ENCODE assay signal across 2 cellular contexts in the genomic region with DNA sequence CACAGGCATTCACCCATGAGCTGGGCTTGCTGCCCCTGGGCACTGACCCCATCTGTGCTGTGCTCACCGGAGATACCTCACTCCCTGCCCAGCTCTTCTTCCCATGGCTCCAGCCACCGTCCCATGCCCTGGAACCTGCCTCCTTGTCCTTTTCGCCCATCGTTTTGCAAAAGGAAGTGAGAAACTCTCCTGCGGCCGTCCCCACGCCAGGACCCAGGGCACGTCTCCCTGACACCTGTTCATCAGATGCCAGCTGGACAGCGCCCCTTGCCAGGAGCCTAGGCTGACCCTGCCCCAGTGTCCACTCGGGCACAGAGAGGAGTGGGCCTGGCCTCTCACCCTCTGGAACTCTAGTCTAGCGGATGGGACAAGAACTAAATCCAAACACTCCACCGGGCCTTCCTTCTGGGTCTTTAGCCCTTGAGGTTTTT.
TF ChIP-seq lines count a peak whose summit lies in the region.

No MANE protein-coding gene starts in this region.

TF ChIP-seq in SK-N-SH, 30 proteins besides CTCF, POLR2A, EP300 and RAD21:
- TF ChIP-seq EZH2phosphoT487 (IDR thresholded peaks at IDR 0.05; ENCODE audit: borderline replicate concordance, low read depth), result no peak
- no peak for TF ChIP-seq RXRA (IDR thresholded peaks at IDR 0.05; ENCODE audit: borderline replicate concordance, low read depth)
- no peak for TF ChIP-seq TAF1 (IDR thresholded peaks at IDR 0.05; ENCODE audit: borderline replicate concordance, low read depth, low read length)
- TF ChIP-seq FOSL2 (IDR thresholded peaks at IDR 0.05; ENCODE audit: borderline replicate concordance, low read depth), result no peak
- no peak for TF ChIP-seq TCF12 (IDR thresholded peaks at IDR 0.05)
- TF ChIP-seq RFX5 (IDR thresholded peaks at IDR 0.05; ENCODE audit: low read length), result no peak
- no peak for TF ChIP-seq NRF1 (IDR thresholded peaks at IDR 0.05; ENCODE audit: low read depth, low read length)
TF ChIP-seq in SK-N-SH: peak in this region for 0.

TF ChIP-seq in SK-N-SH treated with all-trans-retinoic acid at 6 μM for 48 hours, 23 proteins besides CTCF, POLR2A, EP300 and RAD21:
- TF ChIP-seq, protein P1, sequence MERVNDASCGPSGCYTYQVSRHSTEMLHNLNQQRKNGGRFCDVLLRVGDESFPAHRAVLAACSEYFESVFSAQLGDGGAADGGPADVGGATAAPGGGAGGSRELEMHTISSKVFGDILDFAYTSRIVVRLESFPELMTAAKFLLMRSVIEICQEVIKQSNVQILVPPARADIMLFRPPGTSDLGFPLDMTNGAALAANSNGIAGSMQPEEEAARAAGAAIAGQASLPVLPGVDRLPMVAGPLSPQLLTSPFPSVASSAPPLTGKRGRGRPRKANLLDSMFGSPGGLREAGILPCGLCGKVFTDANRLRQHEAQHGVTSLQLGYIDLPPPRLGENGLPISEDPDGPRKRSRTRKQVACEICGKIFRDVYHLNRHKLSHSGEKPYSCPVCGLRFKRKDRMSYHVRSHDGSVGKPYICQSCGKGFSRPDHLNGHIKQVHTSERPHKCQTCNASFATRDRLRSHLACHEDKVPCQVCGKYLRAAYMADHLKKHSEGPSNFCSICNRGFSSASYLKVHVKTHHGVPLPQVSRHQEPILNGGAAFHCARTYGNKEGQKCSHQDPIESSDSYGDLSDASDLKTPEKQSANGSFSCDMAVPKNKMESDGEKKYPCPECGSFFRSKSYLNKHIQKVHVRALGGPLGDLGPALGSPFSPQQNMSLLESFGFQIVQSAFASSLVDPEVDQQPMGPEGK (CRISPR knock-in tag; IDR thresholded peaks at IDR 0.05; ENCODE audit: borderline replicate concordance), result no peak
- no peak for TF ChIP-seq PPARA (CRISPR knock-in tag; IDR thresholded peaks at IDR 0.05; ENCODE audit: borderline replicate concordance)
